8 cellular contexts compared by ENCODE assay signal in the genomic region with DNA sequence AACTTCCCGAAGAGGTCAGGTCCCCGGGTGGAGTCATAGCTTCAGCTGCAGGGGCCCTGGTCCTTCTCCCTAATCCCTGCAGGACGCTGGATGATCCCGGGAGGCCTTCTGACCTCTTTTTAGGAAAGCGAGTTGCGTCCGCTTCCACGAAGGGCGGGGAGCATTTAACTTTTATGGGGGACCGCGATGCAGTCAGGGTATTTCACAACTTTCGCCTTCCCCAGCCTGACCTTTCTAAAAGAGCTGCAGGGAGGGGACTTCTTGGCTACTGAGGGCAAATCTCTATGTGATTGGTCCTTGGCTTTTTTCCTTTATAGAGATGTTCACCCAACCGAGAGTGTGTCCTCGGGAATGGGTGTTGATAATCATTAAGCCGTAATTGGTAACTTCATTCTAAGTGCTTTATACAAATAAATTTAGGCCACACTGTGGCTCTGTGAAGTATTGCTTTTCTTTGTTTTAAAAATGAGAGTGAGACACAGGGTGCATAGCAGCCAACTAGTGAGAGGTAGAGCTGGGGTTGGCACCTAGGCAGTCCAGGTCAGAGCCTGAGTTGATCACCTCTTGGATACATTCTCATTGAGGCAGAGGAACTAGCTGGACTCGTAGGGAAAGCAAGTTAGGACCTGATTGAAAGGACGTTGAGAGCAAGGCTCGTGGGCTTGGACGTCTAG. TPM values are rescaled to one million over a fixed set of nuclear protein-coding genes. Genes with fewer than 3 reads are reported as not detected.
A peak's percentile ranks its signal among the peaks of the same experiment; 100 is the strongest.
DNase-seq lines count a peak whose midpoint lies in the region; ATAC-seq, FAIRE-seq and TF ChIP-seq lines count a peak whose summit lies in the region.

No MANE protein-coding gene starts in this region.

- H4K20me1 ChIP-seq in K562 (replicated peaks; ENCODE audit: control insufficient read depth, insufficient read depth, low read length) (no peaks in the 10 kb centered on the region), keratinocyte (ENCODE audit: control insufficient read depth, extremely low read depth, insufficient read depth, low read length) (no peaks in the 10 kb centered on the region)

- H3K27ac ChIP-seq in K562 (ENCODE audit: extremely low read depth, low read depth, low read length) (peak overlapping the region; percentile 60; the same call in 1 of the 3 replicates), keratinocyte (ENCODE audit: control insufficient read depth, insufficient read depth, low read length) (peak overlapping the region; percentile 59)

- in situ Hi-C loops in K562 (cut with MboI): no loop called here

- H3K4me2 ChIP-seq in K562 (ENCODE audit: insufficient read depth, low read length): peak overlapping the region; percentile 91
- peak overlapping the region; percentile 81 for H3K4me2 ChIP-seq in keratinocyte (ENCODE audit: control insufficient read depth, extremely low read depth, insufficient read depth, low read depth, low read length)

- peak overlapping the region; percentile 98 for H3K4me3 Mint-ChIP-seq in stimulated activated naive CD8-positive, alpha-beta T cell treated with anti-CD3 and anti-CD28 coated beads, Interleukin-15, Interleukin-2, amounts not matched to agents 100 ng/mL and 50 ng/mL, for 24 hours

- no peaks in the 10 kb centered on the region for H3K27me3 Mint-ChIP-seq in stimulated activated naive CD8-positive, alpha-beta T cell treated with anti-CD3 and anti-CD28 coated beads, Interleukin-15, Interleukin-2, amounts not matched to agents 100 ng/mL and 50 ng/mL, for 24 hours

- CTCF ChIA-PET in K562 (lab: Yijun Ruan, JAX; ENCODE audit: low intra/inter-chr PET ratio): no interaction called here

- no peak for TF ChIP-seq EP300 in K562 (IDR thresholded peaks at IDR 0.05; ENCODE audit: low read length)

- peak; percentile 32 for ATAC-seq in GM21737 (IDR thresholded peaks at IDR 0.05; ENCODE audit: unreplicated experiment)
- peak; percentile 43 for ATAC-seq in K562
- ATAC-seq in HG03520 (IDR thresholded peaks at IDR 0.05; ENCODE audit: unreplicated experiment): no peak

- BruUV-seq in K562 (replicated peaks; lab: Mats Ljungman, UMichigan): no TSS peak

- H3K9ac ChIP-seq in K562 (ENCODE audit: insufficient read depth in 1 of 2, low read depth in 2 of 2, low read length in 2 of 2) (peak overlapping the region; percentile 72 to 92), keratinocyte (ENCODE audit: control insufficient read depth, extremely low read depth, insufficient read depth, low read length) (peak overlapping the region; percentile 75)

- intact Hi-C loops in K562 (cut with micrococcal nuclease): loop anchor here (10.0 kb wide), 1 partner anchor 111 kb away; a partner anchor contains a TSS

- H3K4me3 ChIP-seq in K562 (peak overlapping the region; percentile 60), keratinocyte (ENCODE audit: control insufficient read depth in 2 of 3, extremely low read depth in 1 of 3, insufficient read depth in 2 of 3, low read depth in 1 of 3, low read length in 3 of 3) (peak overlapping the region; percentile 72 to 81 (median 76))

- H3K9me3 ChIP-seq in K562 (replicated peaks; ENCODE audit: control insufficient read depth, insufficient read depth, low read depth, low read length): no peaks in the 10 kb centered on the region; the same call in 1 of the 2 replicates
- no peaks in the 10 kb centered on the region for H3K9me3 ChIP-seq in keratinocyte (ENCODE audit: control insufficient read depth, low read depth, low read length)

- no peak for TF ChIP-seq POLR2A in K562 (conservative IDR thresholded peaks at IDR 0.05)

- WGBS in K562 (ENCODE audit: insufficient coverage, low coverage, missing lambda C conversion rate): 22% methylated on average over 18 of the region's 19 CpGs

- H3K79me2 ChIP-seq in K562 (ENCODE audit: control insufficient read depth, insufficient read depth, low read length) (peaks cover 7% of the 10 kb centered on the region; the same call in 1 of the 3 replicates), keratinocyte (ENCODE audit: control insufficient read depth, insufficient read depth, low read length) (peaks cover 8% of the 10 kb centered on the region)

- no peaks in the 10 kb centered on the region for H3K27me3 ChIP-seq in K562 (ENCODE audit: control insufficient read depth in 2 of 2, insufficient read depth in 2 of 2, low read length in 2 of 2)
- no peaks in the 10 kb centered on the region for H3K27me3 ChIP-seq in keratinocyte (ENCODE audit: control insufficient read depth, extremely low read depth, insufficient read depth, low read length)

- H3K9me3 Mint-ChIP-seq in stimulated activated naive CD8-positive, alpha-beta T cell treated with anti-CD3 and anti-CD28 coated beads, Interleukin-15, Interleukin-2, amounts not matched to agents 100 ng/mL and 50 ng/mL, for 24 hours: peaks cover 44% of the 10 kb centered on the region

- no peaks in the 10 kb centered on the region for H3K9me1 ChIP-seq in K562 (ENCODE audit: control insufficient read depth, insufficient read depth, low read length)
- no peaks in the 10 kb centered on the region for H3K9me1 ChIP-seq in keratinocyte (ENCODE audit: control insufficient read depth, extremely low read depth, insufficient read depth, low read length)

- H3K36me3 Mint-ChIP-seq in stimulated activated naive CD8-positive, alpha-beta T cell treated with anti-CD3 and anti-CD28 coated beads, Interleukin-15, Interleukin-2, amounts not matched to agents 100 ng/mL and 50 ng/mL, for 24 hours (ENCODE audit: low read depth): peaks cover 34% of the 10 kb centered on the region

- peak overlapping the region; percentile 94 for H2AFZ ChIP-seq in K562 (ENCODE audit: low read depth, low read length)
- H2AFZ ChIP-seq in keratinocyte (ENCODE audit: control insufficient read depth, low read length): peak overlapping the region; percentile 91

- no peak for TF ChIP-seq CTCF in K562 (IDR thresholded peaks at IDR 0.05 in 2 of 3, conservative IDR thresholded peaks at IDR 0.05 in 1 of 3; ENCODE audit: insufficient read depth in 2 of 3, low read depth in 1 of 3, low read length in 3 of 3)
- peak in 1 of 3 experiments; percentile 4 for TF ChIP-seq CTCF in keratinocyte (optimal IDR thresholded peaks at IDR 0.05 in 1 of 3, IDR thresholded peaks at IDR 0.05 in 1 of 3, conservative IDR thresholded peaks at IDR 0.05 in 1 of 3; ENCODE audit: extremely low read depth in 1 of 3, insufficient read depth in 2 of 3, low read length in 3 of 3)

- TF ChIP-seq RAD21 in K562 (CRISPR knock-in tag; conservative IDR thresholded peaks at IDR 0.05 in 1 of 2, IDR thresholded peaks at IDR 0.05 in 1 of 2): no peak

- peak overlapping the region; percentile 96 for H3K27ac Mint-ChIP-seq in stimulated activated naive CD8-positive, alpha-beta T cell treated with anti-CD3 and anti-CD28 coated beads, Interleukin-15, Interleukin-2, amounts not matched to agents 100 ng/mL and 50 ng/mL, for 24 hours

- dilution Hi-C loops in keratinocyte (cut with MboI; ENCODE audit: extremely low pct_ligation_motif_present, low sequenced_read_pairs): no loop called here

- H3K36me3 ChIP-seq in K562 (ENCODE audit: control insufficient read depth, insufficient read depth, low read length) (0 out of 3 replicates have a peak, but pooled peaks cover 2% of the 10 kb centered on the region), keratinocyte (ENCODE audit: control insufficient read depth in 2 of 2, extremely low read depth in 1 of 2, insufficient read depth in 2 of 2, low read length in 2 of 2) (peaks cover 6 to 8% of the 10 kb centered on the region in 2 experiments)

- POLR2A ChIA-PET in K562 (lab: Yijun Ruan, JAX): interaction anchor here (0.9 kb wide), 1 partner anchor 301 kb away, joined by 3 read pairs; a partner anchor contains a TSS

- no peak for FAIRE-seq in K562 (lab: Jason Lieb, UNC)
- no peak for FAIRE-seq in keratinocyte (lab: Jason Lieb, UNC)

- H3K4me1 ChIP-seq in K562 (replicated peaks in 1 of 2; ENCODE audit: control insufficient read depth in 2 of 2, insufficient read depth in 2 of 2, low read length in 2 of 2): peaks cover 0 to 4% of the 10 kb centered on the region in 2 experiments; a peak in 2 of 5 replicates
- no peaks in the 10 kb centered on the region for H3K4me1 ChIP-seq in keratinocyte (ENCODE audit: control insufficient read depth, extremely low read depth, insufficient read depth, low read length)

- DNase-seq in ELF-1 (ENCODE audit: low read depth, low spot score) (peak; percentile 6), NCI-H748 (lab: John Stamatoyannopoulos, UW; ENCODE audit: unreplicated experiment) (peak; percentile 32), K562 (ENCODE audit: extremely low read depth in 1 of 4, low spot score in 3 of 4) (peak; percentile 13 to 18 (median 16)), keratinocyte (ENCODE audit: low read depth, low spot score) (no peak), SHP77 treated with DMSO at 0.1 percent for 48 hours (lab: John Stamatoyannopoulos, UW) (no peak)

- H3K4me1 Mint-ChIP-seq in stimulated activated naive CD8-positive, alpha-beta T cell treated with anti-CD3 and anti-CD28 coated beads, Interleukin-15, Interleukin-2, amounts not matched to agents 100 ng/mL and 50 ng/mL, for 24 hours (ENCODE audit: low read depth): peaks cover 25% of the 10 kb centered on the region

RNA-seq across cellular contexts. Expression of a gene that starts 0.8 kb away (rescaled TPM):
- total RNA-seq in K562 (2011; cell fraction: chromatin; rRNA removed; ENCODE audit: low replicate concordance): 6.6 and 11.6 TPM in 2 replicates
- total RNA-seq in K562 (2011; cell fraction: nucleolus; rRNA removed): 8.9 and 9.3 TPM in 2 replicates
- total RNA-seq in K562 (2011; cell fraction: nucleoplasm; rRNA removed): 12.1 and 18.8 TPM in 2 replicates
- total RNA-seq in K562 (2014; rRNA removed) (1.3 and 1.6 TPM in 2 replicates), K562 (2014; rRNA removed; fragmentation: Illumina TruSeq; extraction: Trizol) (2.4 and 3.0 TPM in 2 replicates), K562 (2015; rRNA removed; fragmentation: Illumina TruSeq; extraction: Trizol) (1.6 and 2.3 TPM in 2 replicates), K562 (2021) (1.8 and 3.1 TPM in 2 replicates)
- polyA plus RNA-seq in K562 (2011; rRNA removed) (2.2 and 4.0 TPM in 2 replicates), K562 (2014; fragmentation: Illumina TruSeq; extraction: Trizol) (1.7 and 2.2 TPM in 2 replicates), K562 (2014; fragmentation: Nextera tagmentation; extraction: Ambion mirVana) (1 to 10 TPM; 2.0 TPM), K562 (2014; rRNA removed) (2.3 and 3.1 TPM in 2 replicates), keratinocyte (1.5 to 2.9 TPM (median 2.4 TPM) in 3 replicates)
- polyA plus RNA-seq in K562 (2011; cell fraction: cytosol; rRNA removed): 1.0 and 1.8 TPM in 2 replicates
- polyA plus RNA-seq in K562 (2011; cell fraction: nucleus; rRNA removed): 1.9 and 2.8 TPM in 2 replicates
- polyA plus RNA-seq in K562 (2012): 1.3 and 2.1 TPM in 2 replicates
- polyA minus RNA-seq in K562 (2011; rRNA and poly(A)+ RNA removed): 4.3 and 5.6 TPM in 2 replicates
- 1.3 TPM in 1 of 2 replicates, not detected in the other for polyA minus RNA-seq in K562 (2011; cell fraction: cytosol; rRNA and poly(A)+ RNA removed)
- 3.0 and 6.3 TPM in 2 replicates for polyA minus RNA-seq in K562 (2011; cell fraction: nucleus; rRNA and poly(A)+ RNA removed)
- 0.89 TPM for polyA plus RNA-seq in keratinocyte (2011; ENCODE audit: low read depth)
- 0.58 and 1.4 TPM in 2 replicates for polyA plus RNA-seq in keratinocyte (2011; cell fraction: cytosol; rRNA removed)
- 4.4 and 7.4 TPM in 2 replicates for polyA plus RNA-seq in keratinocyte (2011; cell fraction: nucleus; rRNA removed)
- 1.6 and 1.8 TPM in 2 replicates for polyA plus RNA-seq in keratinocyte (2012; ENCODE audit: low replicate concordance)
- polyA minus RNA-seq in keratinocyte: 0.13 to 4.0 TPM (median 2.4 TPM) in 3 replicates
- polyA minus RNA-seq in keratinocyte (2011; cell fraction: cytosol; rRNA and poly(A)+ RNA removed): 2.1 TPM
- polyA minus RNA-seq in keratinocyte (2011; cell fraction: nucleus; rRNA and poly(A)+ RNA removed): 1.4 and 3.6 TPM in 2 replicates

RNA-seq across cellular contexts. Expression of a gene that starts 19.6 kb away (rescaled TPM):
- 0.72 and 1.5 TPM in 2 replicates for total RNA-seq in K562 (2011; cell fraction: chromatin; rRNA removed; ENCODE audit: low replicate concordance)
- total RNA-seq in K562 (2011; cell fraction: nucleolus; rRNA removed): 0.17 and 0.39 TPM in 2 replicates
- 1.7 and 2.1 TPM in 2 replicates for total RNA-seq in K562 (2011; cell fraction: nucleoplasm; rRNA removed)
- total RNA-seq in K562 (2014; rRNA removed) (0.09 and 0.29 TPM in 2 replicates), K562 (2014; rRNA removed; fragmentation: Illumina TruSeq; extraction: Trizol) (0.67 and 0.76 TPM in 2 replicates), K562 (2015; rRNA removed; fragmentation: Illumina TruSeq; extraction: Trizol) (0.26 and 0.29 TPM in 2 replicates), K562 (2021) (0.47 and 0.62 TPM in 2 replicates)
- polyA plus RNA-seq in K562 (2011; rRNA removed) (0.09 and 0.20 TPM in 2 replicates), K562 (2014; fragmentation: Illumina TruSeq; extraction: Trizol) (0.22 and 0.28 TPM in 2 replicates), K562 (2014; fragmentation: Nextera tagmentation; extraction: Ambion mirVana) (under 1 TPM; 0.37 to 0.53 TPM), K562 (2014; rRNA removed) (0.26 and 0.40 TPM in 2 replicates), keratinocyte (5.0 to 7.0 TPM (median 6.2 TPM) in 3 replicates)
- 0.01 TPM in 2 replicates for polyA plus RNA-seq in K562 (2011; cell fraction: cytosol; rRNA removed)
- 0.18 TPM in 2 replicates for polyA plus RNA-seq in K562 (2011; cell fraction: nucleus; rRNA removed)
- 0.23 and 0.64 TPM in 2 replicates for polyA plus RNA-seq in K562 (2012)
- polyA minus RNA-seq in K562 (2011; rRNA and poly(A)+ RNA removed): 0.24 and 0.28 TPM in 2 replicates
- not detected in 2 replicates for polyA minus RNA-seq in K562 (2011; cell fraction: cytosol; rRNA and poly(A)+ RNA removed)
- polyA minus RNA-seq in K562 (2011; cell fraction: nucleus; rRNA and poly(A)+ RNA removed): 0.13 and 1.2 TPM in 2 replicates
- polyA plus RNA-seq in keratinocyte (2011; ENCODE audit: low read depth): 1.9 TPM
- polyA plus RNA-seq in keratinocyte (2011; cell fraction: cytosol; rRNA removed): 2.1 and 3.1 TPM in 2 replicates
- 10.5 and 12.3 TPM in 2 replicates for polyA plus RNA-seq in keratinocyte (2011; cell fraction: nucleus; rRNA removed)
- 4.0 and 4.6 TPM in 2 replicates for polyA plus RNA-seq in keratinocyte (2012; ENCODE audit: low replicate concordance)
- polyA minus RNA-seq in keratinocyte: 2.7 to 6.4 TPM (median 3.2 TPM) in 3 replicates
- 1.3 TPM for polyA minus RNA-seq in keratinocyte (2011; cell fraction: cytosol; rRNA and poly(A)+ RNA removed)
- 4.1 and 7.5 TPM in 2 replicates for polyA minus RNA-seq in keratinocyte (2011; cell fraction: nucleus; rRNA and poly(A)+ RNA removed)

RNA-seq across cellular contexts. Expression of a gene that starts 21.6 kb away (rescaled TPM):
- 3.8 and 7.7 TPM in 2 replicates for total RNA-seq in K562 (2011; cell fraction: chromatin; rRNA removed; ENCODE audit: low replicate concordance)
- 2.8 and 3.2 TPM in 2 replicates for total RNA-seq in K562 (2011; cell fraction: nucleolus; rRNA removed)
- 3.1 and 4.0 TPM in 2 replicates for total RNA-seq in K562 (2011; cell fraction: nucleoplasm; rRNA removed)
- 2.2 and 4.2 TPM in 2 replicates for total RNA-seq in K562 (2014; rRNA removed)
- total RNA-seq in K562 (2014; rRNA removed; fragmentation: Illumina TruSeq; extraction: Trizol): 4.5 and 5.8 TPM in 2 replicates
- 2.3 and 3.0 TPM in 2 replicates for total RNA-seq in K562 (2015; rRNA removed; fragmentation: Illumina TruSeq; extraction: Trizol)
- 2.3 and 2.8 TPM in 2 replicates for total RNA-seq in K562 (2021)
- 1.8 and 2.3 TPM in 2 replicates for polyA plus RNA-seq in K562 (2011; rRNA removed)
- 0.51 and 1.1 TPM in 2 replicates for polyA plus RNA-seq in K562 (2011; cell fraction: cytosol; rRNA removed)
- polyA plus RNA-seq in K562 (2011; cell fraction: nucleus; rRNA removed): 1.1 and 1.7 TPM in 2 replicates
- 2.9 and 5.3 TPM in 2 replicates for polyA plus RNA-seq in K562 (2012)
- polyA plus RNA-seq in K562 (2014; fragmentation: Illumina TruSeq; extraction: Trizol): 3.6 and 3.8 TPM in 2 replicates
- 1 to 10 TPM; 2.4 to 3.6 TPM for polyA plus RNA-seq in K562 (2014; fragmentation: Nextera tagmentation; extraction: Ambion mirVana)
- polyA plus RNA-seq in K562 (2014; rRNA removed): 2.8 and 4.6 TPM in 2 replicates
- polyA minus RNA-seq in K562 (2011; rRNA and poly(A)+ RNA removed): 3.0 and 3.6 TPM in 2 replicates
- polyA minus RNA-seq in K562 (2011; cell fraction: cytosol; rRNA and poly(A)+ RNA removed): 0.67 TPM in 1 of 2 replicates, not detected in the other
- polyA minus RNA-seq in K562 (2011; cell fraction: nucleus; rRNA and poly(A)+ RNA removed): 1.9 and 2.1 TPM in 2 replicates
- polyA plus RNA-seq in keratinocyte: 2.5 to 3.2 TPM (median 2.7 TPM) in 3 replicates
- polyA plus RNA-seq in keratinocyte (2011; ENCODE audit: low read depth): 2.8 TPM
- 1.9 and 2.8 TPM in 2 replicates for polyA plus RNA-seq in keratinocyte (2011; cell fraction: cytosol; rRNA removed)
- polyA plus RNA-seq in keratinocyte (2011; cell fraction: nucleus; rRNA removed): 4.2 and 5.5 TPM in 2 replicates
- polyA plus RNA-seq in keratinocyte (2012; ENCODE audit: low replicate concordance): 2.3 and 3.2 TPM in 2 replicates
- 0.92 to 4.0 TPM in 2 of 3 replicates, not detected in the other for polyA minus RNA-seq in keratinocyte
- polyA minus RNA-seq in keratinocyte (2011; cell fraction: cytosol; rRNA and poly(A)+ RNA removed): not detected
- polyA minus RNA-seq in keratinocyte (2011; cell fraction: nucleus; rRNA and poly(A)+ RNA removed): 0.32 and 1.3 TPM in 2 replicates

RNA-seq across cellular contexts. Expression of a gene that starts 48.2 kb away (rescaled TPM):
- 0.44 and 0.70 TPM in 2 replicates for total RNA-seq in K562 (2011; cell fraction: chromatin; rRNA removed; ENCODE audit: low replicate concordance)
- 0.83 and 1.2 TPM in 2 replicates for total RNA-seq in K562 (2011; cell fraction: nucleolus; rRNA removed)
- 0.46 and 0.51 TPM in 2 replicates for total RNA-seq in K562 (2011; cell fraction: nucleoplasm; rRNA removed)
- 1.2 and 1.3 TPM in 2 replicates for total RNA-seq in K562 (2014; rRNA removed)
- total RNA-seq in K562 (2014; rRNA removed; fragmentation: Illumina TruSeq; extraction: Trizol): 0.44 and 0.70 TPM in 2 replicates
- total RNA-seq in K562 (2015; rRNA removed; fragmentation: Illumina TruSeq; extraction: Trizol): 0.54 and 0.57 TPM in 2 replicates
- 0.35 and 0.85 TPM in 2 replicates for total RNA-seq in K562 (2021)
- 0.21 and 0.26 TPM in 2 replicates for polyA plus RNA-seq in K562 (2011; rRNA removed)
- polyA plus RNA-seq in K562 (2011; cell fraction: cytosol; rRNA removed): 0.19 TPM in 1 of 2 replicates, not detected in the other
- polyA plus RNA-seq in K562 (2011; cell fraction: nucleus; rRNA removed): 0.27 and 0.75 TPM in 2 replicates
- 0.60 and 1.6 TPM in 2 replicates for polyA plus RNA-seq in K562 (2012)
- polyA plus RNA-seq in K562 (2014; fragmentation: Illumina TruSeq; extraction: Trizol): 0.71 and 1.1 TPM in 2 replicates
- polyA plus RNA-seq in K562 (2014; fragmentation: Nextera tagmentation; extraction: Ambion mirVana): 1 to 10 TPM; 1.2 to 1.8 TPM
- polyA plus RNA-seq in K562 (2014; rRNA removed): 0.98 and 1.1 TPM in 2 replicates
- polyA minus RNA-seq in K562 (2011; rRNA and poly(A)+ RNA removed): 0.46 and 0.72 TPM in 2 replicates
- not detected in 2 replicates for polyA minus RNA-seq in K562 (2011; cell fraction: cytosol; rRNA and poly(A)+ RNA removed)
- 0.54 TPM in 1 of 2 replicates, not detected in the other for polyA minus RNA-seq in K562 (2011; cell fraction: nucleus; rRNA and poly(A)+ RNA removed)
- polyA plus RNA-seq in keratinocyte: 3.7 to 4.2 TPM (median 4.0 TPM) in 3 replicates
- 3.7 TPM for polyA plus RNA-seq in keratinocyte (2011; ENCODE audit: low read depth)
- 1.4 and 2.6 TPM in 2 replicates for polyA plus RNA-seq in keratinocyte (2011; cell fraction: cytosol; rRNA removed)
- 6.1 and 8.6 TPM in 2 replicates for polyA plus RNA-seq in keratinocyte (2011; cell fraction: nucleus; rRNA removed)
- polyA plus RNA-seq in keratinocyte (2012; ENCODE audit: low replicate concordance): 2.4 and 2.7 TPM in 2 replicates
- polyA minus RNA-seq in keratinocyte: 1.6 to 5.0 TPM (median 4.5 TPM) in 3 replicates
- polyA minus RNA-seq in keratinocyte (2011; cell fraction: cytosol; rRNA and poly(A)+ RNA removed): 1.9 TPM
- 3.1 and 7.5 TPM in 2 replicates for polyA minus RNA-seq in keratinocyte (2011; cell fraction: nucleus; rRNA and poly(A)+ RNA removed)

RNA-seq across cellular contexts. Expression of a gene that starts 52.6 kb away (rescaled TPM):
- 1.5 and 3.6 TPM in 2 replicates for total RNA-seq in K562 (2011; cell fraction: chromatin; rRNA removed; ENCODE audit: low replicate concordance)
- 1.2 and 1.3 TPM in 2 replicates for total RNA-seq in K562 (2011; cell fraction: nucleolus; rRNA removed)
- 1.5 and 2.2 TPM in 2 replicates for total RNA-seq in K562 (2011; cell fraction: nucleoplasm; rRNA removed)
- total RNA-seq in K562 (2014; rRNA removed) (0.32 and 1.2 TPM in 2 replicates), K562 (2014; rRNA removed; fragmentation: Illumina TruSeq; extraction: Trizol) (1.2 and 1.4 TPM in 2 replicates), K562 (2015; rRNA removed; fragmentation: Illumina TruSeq; extraction: Trizol) (0.80 and 0.98 TPM in 2 replicates), K562 (2021) (0.78 and 1.1 TPM in 2 replicates)
- polyA plus RNA-seq in K562 (2011; rRNA removed) (0.09 and 0.35 TPM in 2 replicates), K562 (2014; fragmentation: Illumina TruSeq; extraction: Trizol) (0.40 and 0.43 TPM in 2 replicates), K562 (2014; fragmentation: Nextera tagmentation; extraction: Ambion mirVana) (under 1 TPM; 0.45 to 0.52 TPM), K562 (2014; rRNA removed) (0.34 and 0.42 TPM in 2 replicates), keratinocyte (1.5 TPM in 3 replicates)
- polyA plus RNA-seq in K562 (2011; cell fraction: cytosol; rRNA removed): 0.21 TPM in 1 of 2 replicates, not detected in the other
- polyA plus RNA-seq in K562 (2011; cell fraction: nucleus; rRNA removed): 0.22 and 0.53 TPM in 2 replicates
- polyA plus RNA-seq in K562 (2012): 0.22 and 0.54 TPM in 2 replicates
- 1.1 and 1.2 TPM in 2 replicates for polyA minus RNA-seq in K562 (2011; rRNA and poly(A)+ RNA removed)
- not detected in 2 replicates for polyA minus RNA-seq in K562 (2011; cell fraction: cytosol; rRNA and poly(A)+ RNA removed)
- 0.67 and 0.89 TPM in 2 replicates for polyA minus RNA-seq in K562 (2011; cell fraction: nucleus; rRNA and poly(A)+ RNA removed)
- polyA plus RNA-seq in keratinocyte (2011; ENCODE audit: low read depth): 1.00 TPM
- 0.35 and 0.79 TPM in 2 replicates for polyA plus RNA-seq in keratinocyte (2011; cell fraction: cytosol; rRNA removed)
- polyA plus RNA-seq in keratinocyte (2011; cell fraction: nucleus; rRNA removed): 3.3 and 4.1 TPM in 2 replicates
- 0.71 and 1.7 TPM in 2 replicates for polyA plus RNA-seq in keratinocyte (2012; ENCODE audit: low replicate concordance)
- 0.20 to 7.2 TPM (median 2.7 TPM) in 3 replicates for polyA minus RNA-seq in keratinocyte
- polyA minus RNA-seq in keratinocyte (2011; cell fraction: cytosol; rRNA and poly(A)+ RNA removed): 0.96 TPM
- polyA minus RNA-seq in keratinocyte (2011; cell fraction: nucleus; rRNA and poly(A)+ RNA removed): 3.9 and 10.1 TPM in 2 replicates

Comparison
In these comparisons a context has a peak if more than half of its experiments do, and no peak if none do; other contexts are left out.
1. DNase-seq: peak in ELF-1 (single experiment), NCI-H748 (single experiment) and K562 (4 of 4); none in keratinocyte (single experiment) and SHP77 treated with DMSO at 0.1 percent for 48 hours (single experiment).